In the genomic region with DNA sequence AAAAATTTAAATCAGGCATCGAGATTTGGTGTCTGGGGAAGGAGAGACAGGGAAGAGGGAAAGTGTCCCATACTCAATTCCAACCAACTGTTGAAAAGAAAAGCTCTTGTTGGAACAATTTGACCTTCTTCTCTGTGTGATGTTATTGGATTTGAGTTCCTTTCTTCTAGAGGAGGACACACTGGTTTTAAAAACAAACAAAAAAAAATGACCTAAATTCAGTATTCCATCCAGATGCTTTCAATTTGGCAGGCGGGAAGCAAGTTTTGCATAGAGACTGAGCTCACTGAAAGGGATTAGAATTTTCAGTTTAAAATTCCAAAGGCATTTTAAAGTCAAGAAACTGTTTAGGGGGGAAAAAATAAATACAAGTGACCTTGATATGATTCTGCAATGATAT, we compare ENCODE assay signal across 16 cellular contexts.
DNase-seq lines count a peak whose midpoint lies in the region; ATAC-seq, FAIRE-seq and TF ChIP-seq lines count a peak whose summit lies in the region.
"Had no signal": no experiment of that assay in that cellular context is flagged by ENCODE, and none has a peak within 500 bp of the region (broad histone marks: within the 10 kb centered on the region; RNA-seq: fewer than 3 reads in every experiment).

No MANE protein-coding gene starts in this region.

- TF ChIP-seq CTCF in pancreas (IDR thresholded peaks at IDR 0.05), result no peak

- H3K4me3 Mint-ChIP-seq in stimulated activated effector memory CD8-positive, alpha-beta T cell treated with anti-CD3 and anti-CD28 coated beads, Interleukin-12 subunit alpha, Interleukin-12 subunit beta, amount 100 ng/mL, for 72 hours, result no peak overlapping the region
- H3K4me3 Mint-ChIP-seq: CD4-positive, alpha-beta memory T cell had no signal

- no peak overlapping the region for H3K27ac Mint-ChIP-seq in stimulated activated effector memory CD8-positive, alpha-beta T cell treated with anti-CD3 and anti-CD28 coated beads, Interleukin-12 subunit alpha, Interleukin-12 subunit beta, amount 100 ng/mL, for 72 hours
- H3K27ac Mint-ChIP-seq: CD4-positive, alpha-beta memory T cell had no signal

- no peaks in the 10 kb centered on the region for H3K36me3 ChIP-seq in pancreas
- H3K36me3 ChIP-seq: MG63 had no signal

- intact Hi-C loops in pancreas (cut with DNase I), result no loop called here

- no peaks in the 10 kb centered on the region for H3K4me1 ChIP-seq in pancreas

- WGBS in pancreas, 2 donors, result 63 to 73% methylated on average over 2 of the region's 2 CpGs

- FAIRE-seq in endometrium (lab: Jason Lieb, UNC), result peak; percentile 98
- FAIRE-seq in pancreas (lab: Jason Lieb, UNC), result no peak

- H3K27me3 ChIP-seq in pancreas, result no peaks in the 10 kb centered on the region
- H3K27me3 ChIP-seq: MG63 had no signal

- DNase-seq in medulla oblongata (ENCODE audit: extremely low spot score), result peak; percentile 66
- DNase-seq in pancreas, result no peak
- DNase-seq in stimulated activated effector memory CD8-positive, alpha-beta T cell treated with anti-CD3 and anti-CD28 coated beads, Interleukin-12 subunit alpha, Interleukin-12 subunit beta, amount 100 ng/mL, for 72 hours (ENCODE audit: low spot score in 2 of 2), result no peak
- DNase-seq in ecto neural progenitor cell (ENCODE audit: low spot score), result no peak
- DNase-seq: ACHN; CD4-positive, alpha-beta memory T cell; H7; IMR-90; Karpas-422; MG63; NCI-H1092 treated with DMSO at 0.1 percent for 48 hours; NCI-H2227 treated with DMSO at 0.1 percent for 48 hours had no signal

- H3K36me3 Mint-ChIP-seq in stimulated activated effector memory CD8-positive, alpha-beta T cell treated with anti-CD3 and anti-CD28 coated beads, Interleukin-12 subunit alpha, Interleukin-12 subunit beta, amount 100 ng/mL, for 72 hours, result no peaks in the 10 kb centered on the region
- H3K36me3 Mint-ChIP-seq: CD4-positive, alpha-beta memory T cell had no signal

- H3K4me1 Mint-ChIP-seq in stimulated activated effector memory CD8-positive, alpha-beta T cell treated with anti-CD3 and anti-CD28 coated beads, Interleukin-12 subunit alpha, Interleukin-12 subunit beta, amount 100 ng/mL, for 72 hours, result peaks cover 5% of the 10 kb centered on the region
- H3K4me1 Mint-ChIP-seq: CD4-positive, alpha-beta memory T cell had no signal

- ATAC-seq in pancreas, result no peak
- ATAC-seq in stimulated activated effector memory CD8-positive, alpha-beta T cell treated with anti-CD3 and anti-CD28 coated beads, Interleukin-12 subunit alpha, Interleukin-12 subunit beta, amount 100 ng/mL, for 72 hours, result no peak
- ATAC-seq: Panc1 had no signal

- H3K9me3 ChIP-seq in pancreas, result no peaks in the 10 kb centered on the region
- H3K9me3 ChIP-seq: MG63 had no signal

- H3K4me3 ChIP-seq in pancreas, result no peak overlapping the region
- H3K4me3 ChIP-seq: MG63 had no signal

- peak overlapping the region; percentile 62 for H3K27ac ChIP-seq in angular gyrus (ENCODE audit: low read depth, low read length)
- H3K27ac ChIP-seq in temporal lobe (ENCODE audit: low read depth, low read length), result peak overlapping the region; percentile 41
- H3K27ac ChIP-seq in pancreas, result no peak overlapping the region

- no peaks in the 10 kb centered on the region for H3K9me3 Mint-ChIP-seq in stimulated activated effector memory CD8-positive, alpha-beta T cell treated with anti-CD3 and anti-CD28 coated beads, Interleukin-12 subunit alpha, Interleukin-12 subunit beta, amount 100 ng/mL, for 72 hours

Comparison
In these comparisons a context has a peak if more than half of its experiments do, and no peak if none do; other contexts are left out.
1. H3K27ac ChIP-seq: peak in angular gyrus (single experiment) and temporal lobe (single experiment); none in pancreas (0 of 4).